ENCODE assay signal across 12 cellular contexts in the genomic region with DNA sequence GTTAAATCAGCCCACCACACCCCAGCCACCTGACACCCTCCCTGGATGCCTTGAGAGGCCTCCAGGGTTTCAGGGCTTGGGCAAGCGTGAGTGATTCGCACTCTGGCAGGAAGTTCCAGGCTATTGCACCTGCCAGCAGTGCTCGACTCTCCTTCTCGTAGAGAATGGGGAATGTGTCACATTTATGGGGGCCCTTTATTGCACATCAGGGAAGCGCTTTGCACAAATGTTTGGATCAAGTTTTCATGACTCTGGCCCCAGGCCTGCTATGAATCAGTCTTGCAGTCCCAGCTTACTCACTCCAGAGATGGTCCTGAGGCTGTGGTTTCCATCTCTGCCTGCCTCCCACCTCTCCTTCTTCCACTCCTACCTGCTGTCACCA.
DNase-seq lines count a peak whose midpoint lies in the region.
"Had no signal": no experiment of that assay in that cellular context is flagged by ENCODE, and none has a peak within 500 bp of the region (broad histone marks: within the 10 kb centered on the region; RNA-seq: fewer than 3 reads in every experiment).

No MANE protein-coding gene starts in this region.

- no peak overlapping the region for H3K27ac ChIP-seq in BLaER1 treated with 17β-estradiol and CSF1 and Interleukin-3, amounts not matched to agents 10 nM and 100 nM
- peak overlapping the region; percentile 73 for H3K27ac ChIP-seq in epithelial cell of prostate
- H3K27ac ChIP-seq: testis had no signal

- H3K4me3 ChIP-seq in BLaER1 treated with 17β-estradiol and CSF1 and Interleukin-3, amounts not matched to agents 10 nM and 100 nM = no peak overlapping the region
- H3K4me3 ChIP-seq: lung, testis had no signal

- H3K36me3 ChIP-seq in BLaER1 treated with 17β-estradiol and CSF1 and Interleukin-3, amounts not matched to agents 10 nM and 100 nM = no peaks in the 10 kb centered on the region

- H3K4me2 ChIP-seq in BLaER1 treated with 17β-estradiol and CSF1 and Interleukin-3, amounts not matched to agents 10 nM and 100 nM = peak overlapping the region in 7 of 11 experiments; percentile 13 to 52 (median 42); a peak in 13 of 22 replicates

- 0 out of 22 replicates have a peak, but pooled peaks cover 0 to 4% (median 0%) of the 10 kb centered on the region in 11 experiments for H3K9me3 ChIP-seq in BLaER1 treated with 17β-estradiol and CSF1 and Interleukin-3, amounts not matched to agents 10 nM and 100 nM (replicated peaks in 1 of 11)
- H3K9me3 ChIP-seq: testis had no signal

- H3K27me3 ChIP-seq in BLaER1 treated with 17β-estradiol and CSF1 and Interleukin-3, amounts not matched to agents 10 nM and 100 nM = no peaks in the 10 kb centered on the region
- H3K27me3 ChIP-seq: testis had no signal

- no peaks in the 10 kb centered on the region for H4K20me1 ChIP-seq in BLaER1 treated with 17β-estradiol and CSF1 and Interleukin-3, amounts not matched to agents 10 nM and 100 nM

- peaks cover 0 to 10% (median 9%) of the 10 kb centered on the region in 10 experiments; a peak in 11 of 20 replicates for H3K4me1 ChIP-seq in BLaER1 treated with 17β-estradiol and CSF1 and Interleukin-3, amounts not matched to agents 10 nM and 100 nM
- H3K4me1 ChIP-seq: testis had no signal

- DNase-seq in M059J (ENCODE audit: low read depth) = peak; percentile 94
- DNase-seq in epithelial cell of prostate (ENCODE audit: low read depth, low spot score) = peak; percentile 60
- peak; percentile 28 for DNase-seq in non-pigmented ciliary epithelial cell (ENCODE audit: low read depth)
- DNase-seq in C1 segment of cervical spinal cord (lab: John Stamatoyannopoulos, UW) = no peak
- no peak for DNase-seq in islet precursor cell
- DNase-seq in activated naive CD4-positive, alpha-beta T cell treated with Interleukin-2 at 50 U/mL for 16 hours = no peak
- no peak for DNase-seq in NCI-H2029 (lab: John Stamatoyannopoulos, UW)
- DNase-seq: activated B cell treated with CpG ODN at 0.5 μM for 24 hours, cerebellar nuclear complex, testis had no signal

- H3K9ac ChIP-seq in BLaER1 treated with 17β-estradiol and CSF1 and Interleukin-3, amounts not matched to agents 10 nM and 100 nM = no peak overlapping the region

Comparison
In these comparisons a context has a peak if more than half of its experiments do, and no peak if none do; other contexts are left out.
1. DNase-seq: peak in M059J (single experiment), epithelial cell of prostate (single experiment) and non-pigmented ciliary epithelial cell (single experiment); none in C1 segment of cervical spinal cord (0 of 14), islet precursor cell (single experiment), activated naive CD4-positive, alpha-beta T cell treated with Interleukin-2 at 50 U/mL for 16 hours (single experiment) and NCI-H2029 (single experiment).